In the genomic region with DNA sequence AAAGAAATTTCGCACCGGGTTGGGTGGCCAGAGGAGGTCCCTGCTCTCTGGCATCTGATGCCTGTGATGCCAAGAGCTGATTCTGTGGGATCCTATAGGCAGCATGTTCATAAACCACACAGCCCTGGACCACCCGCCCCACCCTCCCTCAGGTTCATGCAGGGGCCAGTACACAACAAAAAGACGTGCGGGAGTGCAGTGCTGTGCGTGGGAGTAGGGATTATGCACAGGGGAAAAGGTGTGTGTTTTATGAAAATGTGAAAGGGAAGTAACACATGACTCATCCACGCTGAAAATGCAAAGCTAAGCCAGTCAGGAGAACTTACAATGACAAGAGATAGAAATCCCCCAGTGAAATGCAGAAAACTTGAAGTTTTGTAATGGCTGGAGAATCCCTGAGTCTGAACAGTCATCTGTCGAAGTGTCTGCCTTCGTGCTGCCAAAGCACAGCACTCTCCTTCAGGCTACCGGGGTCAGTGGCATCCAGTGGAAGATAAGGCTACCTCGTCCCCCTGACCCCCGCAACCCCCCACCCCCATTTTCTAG, we compare ENCODE assay signal across 8 cellular contexts. TPM values are rescaled to one million over a fixed set of nuclear protein-coding genes. Genes with fewer than 3 reads are reported as not detected.
A peak's percentile ranks its signal among the peaks of the same experiment; 100 is the strongest.
DNase-seq lines count a peak whose midpoint lies in the region; ATAC-seq, FAIRE-seq and TF ChIP-seq lines count a peak whose summit lies in the region.

No MANE protein-coding gene starts in this region.

- H3K79me2 ChIP-seq in keratinocyte (ENCODE audit: control insufficient read depth, insufficient read depth, low read length) = no peaks in the 10 kb centered on the region

- no peaks in the 10 kb centered on the region for H3K27me3 ChIP-seq in adipocyte (replicated peaks; ENCODE audit: control insufficient read depth, insufficient read depth, low read length)
- H3K27me3 ChIP-seq in keratinocyte (ENCODE audit: control insufficient read depth, extremely low read depth, insufficient read depth, low read length) = no peaks in the 10 kb centered on the region

- FAIRE-seq in keratinocyte (lab: Jason Lieb, UNC) = peak; percentile 71

- peak overlapping the region; percentile 80 for H3K9ac ChIP-seq in adipocyte (ENCODE audit: low read length)
- H3K9ac ChIP-seq in keratinocyte (ENCODE audit: control insufficient read depth, extremely low read depth, insufficient read depth, low read length) = peak overlapping the region; percentile 77

- H3K4me1 ChIP-seq in adipocyte (ENCODE audit: control insufficient read depth, insufficient read depth, low read length) (peaks cover 33% of the 10 kb centered on the region), keratinocyte (ENCODE audit: control insufficient read depth, extremely low read depth, insufficient read depth, low read length) (peaks cover 29% of the 10 kb centered on the region)

- H3K9me3 ChIP-seq in adipocyte (ENCODE audit: control insufficient read depth, low read length) (no peaks in the 10 kb centered on the region), keratinocyte (ENCODE audit: control insufficient read depth, low read depth, low read length) (no peaks in the 10 kb centered on the region)

- peak; percentile 71 for ATAC-seq in GM21381 (IDR thresholded peaks at IDR 0.05; ENCODE audit: unreplicated experiment)
- peak; percentile 68 for ATAC-seq in HG03558 (IDR thresholded peaks at IDR 0.05; ENCODE audit: extremely low read depth, unreplicated experiment)

- H3K4me3 ChIP-seq in adipocyte (ENCODE audit: low read length) = peak overlapping the region; percentile 85
- H3K4me3 ChIP-seq in keratinocyte (ENCODE audit: control insufficient read depth in 2 of 3, extremely low read depth in 1 of 3, insufficient read depth in 2 of 3, low read depth in 1 of 3, low read length in 3 of 3) = peak overlapping the region in 2 of 3 experiments; percentile 73 to 81

- H3K27ac ChIP-seq in keratinocyte (ENCODE audit: control insufficient read depth, insufficient read depth, low read length) = peak overlapping the region; percentile 37

- H3K9me1 ChIP-seq in keratinocyte (ENCODE audit: control insufficient read depth, extremely low read depth, insufficient read depth, low read length) = no peaks in the 10 kb centered on the region

- DNase-seq in EL = peak; percentile 58
- DNase-seq in adipocyte (ENCODE audit: low read depth) = peak; percentile 33
- DNase-seq in keratinocyte (ENCODE audit: low read depth, low spot score) = peak; percentile 38
- DNase-seq in stimulated activated CD4-positive, alpha-beta T cell treated with anti-CD3 and anti-CD28 coated beads, TNF-alpha, amount 100 ng/mL, for 48 hours (ENCODE audit: low read depth in 3 of 3) = peak; percentile 22 to 47 (median 33)
- no peak for DNase-seq in HUDEP-2 (lab: John Stamatoyannopoulos, UW; ENCODE audit: unreplicated experiment in 76 of 76)
- no peak for DNase-seq in ecto neural progenitor cell (ENCODE audit: low spot score)

- H2AFZ ChIP-seq in keratinocyte (ENCODE audit: control insufficient read depth, low read length) = peak overlapping the region; percentile 1

- TF ChIP-seq CTCF in keratinocyte (optimal IDR thresholded peaks at IDR 0.05 in 1 of 3, IDR thresholded peaks at IDR 0.05 in 1 of 3, conservative IDR thresholded peaks at IDR 0.05 in 1 of 3; ENCODE audit: extremely low read depth in 1 of 3, insufficient read depth in 2 of 3, low read length in 3 of 3) = no peak

- dilution Hi-C loops in keratinocyte (cut with MboI; ENCODE audit: extremely low pct_ligation_motif_present, low sequenced_read_pairs) = no loop called here

- H3K36me3 ChIP-seq in adipocyte (ENCODE audit: control insufficient read depth, insufficient read depth, low read length, severe bottlenecking) (no peaks in the 10 kb centered on the region), keratinocyte (ENCODE audit: control insufficient read depth in 2 of 2, extremely low read depth in 1 of 2, insufficient read depth in 2 of 2, low read length in 2 of 2) (no peaks in the 10 kb centered on the region)

- no peaks in the 10 kb centered on the region for H4K20me1 ChIP-seq in keratinocyte (ENCODE audit: control insufficient read depth, extremely low read depth, insufficient read depth, low read length)

- peak overlapping the region; percentile 86 for H3K4me2 ChIP-seq in keratinocyte (ENCODE audit: control insufficient read depth, extremely low read depth, insufficient read depth, low read depth, low read length)

RNA-seq across cellular contexts. Expression of gene KIAA1217, which starts 1.1 kb away (rescaled TPM):
- 8.0 to 12.6 TPM (median 10.4 TPM) in 3 replicates for polyA plus RNA-seq in keratinocyte
- 23.1 TPM for polyA plus RNA-seq in keratinocyte (2011; ENCODE audit: low read depth)
- 7.7 and 9.0 TPM in 2 replicates for polyA plus RNA-seq in keratinocyte (2011; cell fraction: cytosol; rRNA removed)
- 50.6 and 52.0 TPM in 2 replicates for polyA plus RNA-seq in keratinocyte (2011; cell fraction: nucleus; rRNA removed)
- 11.9 and 14.5 TPM in 2 replicates for polyA plus RNA-seq in keratinocyte (2012; ENCODE audit: low replicate concordance)
- polyA minus RNA-seq in keratinocyte = 18.5 to 31.6 TPM (median 27.2 TPM) in 3 replicates
- 9.4 TPM for polyA minus RNA-seq in keratinocyte (2011; cell fraction: cytosol; rRNA and poly(A)+ RNA removed)
- 25.2 and 61.7 TPM in 2 replicates for polyA minus RNA-seq in keratinocyte (2011; cell fraction: nucleus; rRNA and poly(A)+ RNA removed)

Comparison
In these comparisons a context has a peak if more than half of its experiments do, and no peak if none do; other contexts are left out.
1. DNase-seq: peak in EL (single experiment), adipocyte (single experiment), keratinocyte (single experiment) and stimulated activated CD4-positive, alpha-beta T cell treated with anti-CD3 and anti-CD28 coated beads, TNF-alpha, amount 100 ng/mL, for 48 hours (3 of 3); none in HUDEP-2 (0 of 76) and ecto neural progenitor cell (single experiment).